In genomic region chr9:85522459-85523092, GRCh38 we compare ENCODE assay signal across 8 cellular contexts.
DNase-seq lines count a peak whose midpoint lies in the region.

No MANE protein-coding gene starts in this region.

- H3K9me3 Mint-ChIP-seq in immature natural killer cell = no peaks in the 10 kb centered on the region

- DNase-seq in DMS53 (lab: John Stamatoyannopoulos, UW) (peak; percentile 36), DMS53 treated with DMSO at 0.1 percent for 48 hours (lab: John Stamatoyannopoulos, UW; ENCODE audit: unreplicated experiment) (no peak), NCI-H2171 treated with DMSO at 0.1 percent for 48 hours (lab: John Stamatoyannopoulos, UW) (peak; percentile 34), brain pericyte (ENCODE audit: low read depth, low spot score) (peak; percentile 11), immature natural killer cell (peak; percentile 28 to 36 (median 31)), KG1 (lab: John Stamatoyannopoulos, UW) (no peak), NCI-H446 (lab: John Stamatoyannopoulos, UW) (no peak)
- DNase-seq in stimulated activated CD4-positive, alpha-beta T cell treated with anti-CD3 and anti-CD28 coated beads, Interleukin-1b, Interleukin-23, amount 100 ng/mL, for 48 hours = peak; percentile 23

- no peak overlapping the region for H3K27ac Mint-ChIP-seq in immature natural killer cell

- H3K4me3 Mint-ChIP-seq in immature natural killer cell = peak overlapping the region; percentile 78 to 88 (median 80)

- no peaks in the 10 kb centered on the region for H3K36me3 Mint-ChIP-seq in immature natural killer cell

- peaks cover 4 to 31% (median 7%) of the 10 kb centered on the region in 3 donors for H3K27me3 Mint-ChIP-seq in immature natural killer cell (ENCODE audit: low read depth in 3 of 3)

- peaks cover 38 to 52% of the 10 kb centered on the region in 2 donors for H3K4me1 Mint-ChIP-seq in immature natural killer cell

Comparison
In these comparisons a context has a peak if more than half of its experiments do, and no peak if none do; other contexts are left out.
1. DNase-seq: peak in DMS53 (single experiment), NCI-H2171 treated with DMSO at 0.1 percent for 48 hours (single experiment), brain pericyte (single experiment), immature natural killer cell (3 of 3) and stimulated activated CD4-positive, alpha-beta T cell treated with anti-CD3 and anti-CD28 coated beads, Interleukin-1b, Interleukin-23, amount 100 ng/mL, for 48 hours (single experiment); none in DMS53 treated with DMSO at 0.1 percent for 48 hours (single experiment), KG1 (single experiment) and NCI-H446 (0 of 2).